1 cellular context compared by ENCODE assay signal in the genomic region with DNA sequence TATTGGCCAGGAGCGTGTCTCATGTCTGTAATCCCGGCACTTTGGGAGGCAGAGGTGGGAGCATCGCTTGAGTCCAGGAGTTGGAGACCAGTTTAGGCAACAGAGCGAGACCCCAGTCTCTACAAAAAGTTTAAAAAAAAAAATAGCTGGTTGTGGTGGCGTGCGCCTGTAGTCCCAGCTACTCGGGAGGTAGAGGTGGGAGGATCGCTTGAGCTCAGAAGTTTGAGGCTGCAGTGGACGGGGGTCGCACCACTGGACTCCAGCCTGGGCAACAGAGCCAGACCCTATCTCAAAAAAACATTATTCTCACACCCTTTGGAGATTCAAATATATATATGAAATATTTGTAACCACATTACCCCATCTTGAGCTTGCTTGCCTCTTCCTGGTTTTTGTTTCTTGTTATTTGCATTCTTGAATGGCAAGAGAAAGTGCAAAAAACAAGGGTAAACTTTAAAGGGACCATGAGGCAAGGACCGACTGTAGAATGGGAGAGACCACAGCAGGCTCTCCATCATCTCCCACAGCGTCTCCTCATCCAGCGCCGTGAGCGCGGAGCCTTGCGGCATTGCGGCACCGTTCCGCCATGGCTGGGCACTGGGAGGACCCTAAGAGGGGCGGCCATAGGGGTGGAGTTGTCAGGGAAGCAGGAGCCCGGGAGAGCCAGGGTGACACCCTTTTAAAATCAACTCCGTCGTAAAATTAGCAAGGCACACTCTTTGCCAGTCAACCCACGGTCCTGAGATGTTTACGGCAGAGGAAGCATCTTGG.
TF ChIP-seq lines count a peak whose summit lies in the region.

No MANE protein-coding gene starts in this region.

TF ChIP-seq in endothelial cell of umbilical vein, 7 proteins besides CTCF, POLR2A, EP300 and RAD21 (continued from another document):
- no peak for TF ChIP-seq GATA2 (IDR thresholded peaks at IDR 0.05; ENCODE audit: insufficient read depth, insufficient read length, low read depth, low read length)
- TF ChIP-seq FOS (IDR thresholded peaks at IDR 0.05; ENCODE audit: borderline replicate concordance, insufficient read depth, low read length), result no peak
- no peak for TF ChIP-seq EZH2 (IDR thresholded peaks at IDR 0.05; ENCODE audit: borderline replicate concordance, low read depth, low read length, severe bottlenecking)
- TF ChIP-seq POLR2AphosphoS5 (IDR thresholded peaks at IDR 0.05; ENCODE audit: insufficient read depth, low read depth, low read length), result no peak
- no peak for TF ChIP-seq JUN (IDR thresholded peaks at IDR 0.05; ENCODE audit: borderline replicate concordance, insufficient read depth, insufficient read length, low read depth)
- no peak for TF ChIP-seq MYC (IDR thresholded peaks at IDR 0.05; ENCODE audit: low read depth, low read length)
